In genomic region chr10:77419979-77420378, GRCh38 we compare ENCODE assay signal across 22 cellular contexts.
"Had no signal": no experiment of that assay in that cellular context is flagged by ENCODE, and none has a peak within 500 bp of the region (broad histone marks: within the 10 kb centered on the region; RNA-seq: fewer than 3 reads in every experiment).

No MANE protein-coding gene starts in this region.

- H3K4me1 Mint-ChIP-seq: activated CD4-positive, alpha-beta T cell treated with anti-CD3 and anti-CD28 coated beads, Interleukin-2, amount 10 ng/mL, durations not matched to agents 7 days and 5 days; activated T-helper 17 cell treated with anti-CD3 and anti-CD28 coated beads, Interleukin-2, amount 50 U/mL, for 72 hours had no signal

- H3K36me3 ChIP-seq: Peyer's patch, SJCRH30 had no signal

- H3K27me3 Mint-ChIP-seq: activated CD4-positive, alpha-beta memory T cell treated with anti-CD3 and anti-CD28 coated beads for 36 hours; activated CD4-positive, alpha-beta T cell treated with anti-CD3 and anti-CD28 coated beads, Interleukin-2, amount 10 ng/mL, durations not matched to agents 7 days and 5 days had no signal

- ATAC-seq: activated T-helper 17 cell treated with anti-CD3 and anti-CD28 coated beads, Interleukin-2, amount 50 U/mL, for 72 hours had no signal

- H3K36me3 Mint-ChIP-seq: activated CD4-positive, alpha-beta memory T cell treated with anti-CD3 and anti-CD28 coated beads for 36 hours; activated naive CD8-positive, alpha-beta T cell had no signal

- DNase-seq: activated CD4-positive, alpha-beta memory T cell treated with anti-CD3 and anti-CD28 coated beads for 36 hours; activated CD4-positive, alpha-beta T cell treated with anti-CD3 and anti-CD28 coated beads, Interleukin-2, amount 10 ng/mL, durations not matched to agents 7 days and 5 days; activated CD4-positive, CD25-positive, alpha-beta regulatory T cell; activated CD8-positive, alpha-beta memory T cell treated with anti-CD3 and anti-CD28 coated beads for 24 hours; activated gamma-delta T cell; activated naive CD4-positive, alpha-beta T cell treated with anti-CD3 and anti-CD28 coated beads for 36 hours; activated T-cell treated with anti-CD3 and anti-CD28 coated beads, Interleukin-2, amount 50 U/mL, for 48 hours; amygdala; MM.1S; NCI-H1105 treated with DMSO at 0.1 percent for 48 hours; NCI-H1436 treated with DMSO at 0.1 percent for 48 hours; NCI-H187; NCI-H2081; Peyer's patch; Right ventricle myocardium superior; SJCRH30; SK-N-SH; T-helper 1 cell had no signal

- H3K27ac ChIP-seq: RWPE1, SJCRH30, VCaP had no signal

- H3K9ac ChIP-seq: SK-N-SH had no signal

- H3K4me3 ChIP-seq: Peyer's patch, SJCRH30 had no signal

- H3K27ac Mint-ChIP-seq: activated CD4-positive, alpha-beta memory T cell treated with anti-CD3 and anti-CD28 coated beads for 36 hours; activated CD4-positive, alpha-beta T cell treated with anti-CD3 and anti-CD28 coated beads, Interleukin-2, amount 10 ng/mL, durations not matched to agents 7 days and 5 days; activated naive CD4-positive, alpha-beta T cell treated with anti-CD3 and anti-CD28 coated beads for 36 hours; activated naive CD8-positive, alpha-beta T cell; activated T-helper 17 cell treated with anti-CD3 and anti-CD28 coated beads, Interleukin-2, amount 50 U/mL, for 72 hours had no signal

- H3K9me3 ChIP-seq: Peyer's patch, SJCRH30, SK-N-SH had no signal

- H3K4me2 ChIP-seq: SK-N-SH had no signal

- H3K4me3 Mint-ChIP-seq: activated CD4-positive, alpha-beta memory T cell treated with anti-CD3 and anti-CD28 coated beads for 36 hours; activated CD4-positive, alpha-beta T cell treated with anti-CD3 and anti-CD28 coated beads, Interleukin-2, amount 10 ng/mL, durations not matched to agents 7 days and 5 days; activated naive CD4-positive, alpha-beta T cell treated with anti-CD3 and anti-CD28 coated beads for 36 hours; activated naive CD8-positive, alpha-beta T cell; activated T-helper 17 cell treated with anti-CD3 and anti-CD28 coated beads, Interleukin-2, amount 50 U/mL, for 72 hours had no signal

- H3K9me3 Mint-ChIP-seq: activated CD4-positive, alpha-beta memory T cell treated with anti-CD3 and anti-CD28 coated beads for 36 hours; activated CD4-positive, alpha-beta T cell treated with anti-CD3 and anti-CD28 coated beads, Interleukin-2, amount 10 ng/mL, durations not matched to agents 7 days and 5 days; activated naive CD4-positive, alpha-beta T cell treated with anti-CD3 and anti-CD28 coated beads for 36 hours; activated T-helper 17 cell treated with anti-CD3 and anti-CD28 coated beads, Interleukin-2, amount 50 U/mL, for 72 hours had no signal

- H3K27me3 ChIP-seq: Peyer's patch, SJCRH30 had no signal
